In the genomic region with DNA sequence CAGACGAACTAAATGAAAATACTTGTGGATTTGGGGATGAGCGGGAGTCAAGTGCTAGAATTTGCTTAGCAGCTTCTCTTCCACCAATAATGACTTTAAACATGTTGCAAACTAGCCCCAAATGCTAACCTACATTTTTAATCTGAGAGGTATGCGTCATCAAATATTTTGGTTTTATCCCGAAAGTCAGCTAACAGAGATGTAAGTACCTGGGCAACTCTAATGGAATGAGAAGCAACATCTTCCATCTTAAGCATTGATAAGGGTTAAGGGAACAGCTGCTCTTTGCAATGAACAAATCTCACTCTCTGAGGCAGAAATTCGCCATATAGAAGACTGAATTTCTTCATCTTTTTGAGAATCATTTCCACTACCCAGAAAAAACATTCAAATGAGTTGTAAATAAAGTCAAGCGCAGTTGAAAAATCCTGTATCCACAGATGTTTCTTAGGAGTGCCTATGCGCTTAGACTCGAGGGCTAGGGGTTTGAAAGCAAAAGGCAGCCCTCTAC, we compare ENCODE assay signal across 8 cellular contexts. TPM values are rescaled to one million over a fixed set of nuclear protein-coding genes. Genes with fewer than 3 reads are reported as not detected.
DNase-seq lines count a peak whose midpoint lies in the region; ATAC-seq and TF ChIP-seq lines count a peak whose summit lies in the region.

No MANE protein-coding gene starts in this region.

- peak overlapping the region; percentile 97 for H3K27ac ChIP-seq in CD8-positive, alpha-beta T cell (ENCODE audit: low read depth, low read length)
- H3K27ac ChIP-seq in PC-9: no peak overlapping the region

- CTCF ChIA-PET in CD8-positive, alpha-beta T cell (lab: Charles Lee): interaction anchor here (1.0 to 6.9 kb wide), 6 partner anchors 9 to 568 kb away, joined by 3 to 83 read pairs (median 4); no protein-coding TSS in a partner anchor
- CTCF ChIA-PET in PC-9 (lab: Charles Lee): interaction anchor here (0.7 to 2.3 kb wide), 3 partner anchors 19 to 1394 kb away, joined by 3 to 16 read pairs (median 9); a partner anchor contains a TSS

- H3K9me2 ChIP-seq in PC-9 (ENCODE audit: insufficient read depth): no peaks in the 10 kb centered on the region

- H3K27me3 Mint-ChIP-seq in CD8-positive, alpha-beta T cell (ENCODE audit: low read depth): no peaks in the 10 kb centered on the region
- peaks cover 12% of the 10 kb centered on the region for H3K27me3 Mint-ChIP-seq in endothelial cell (ENCODE audit: unreplicated experiment)
- H3K27me3 Mint-ChIP-seq in osteocyte (ENCODE audit: unreplicated experiment): peaks cover 24% of the 10 kb centered on the region

- no peak for DNase-seq in CD8-positive, alpha-beta T cell
- peak in 1 of 2 experiments; percentile 48 for DNase-seq in PC-9
- DNase-seq in endothelial cell (ENCODE audit: low spot score): no peak
- no peak for DNase-seq in osteocyte (ENCODE audit: extremely low spot score, unreplicated experiment)
- no peak for DNase-seq in AG20443 (ENCODE audit: low spot score)
- DNase-seq in NCI-H774 (lab: John Stamatoyannopoulos, UW): no peak

- H3K4me3 Mint-ChIP-seq in CD8-positive, alpha-beta T cell: peak overlapping the region; percentile 85
- H3K4me3 Mint-ChIP-seq in endothelial cell (ENCODE audit: unreplicated experiment): peak overlapping the region; percentile 88
- H3K4me3 Mint-ChIP-seq in osteocyte (ENCODE audit: unreplicated experiment): peak overlapping the region; percentile 78

- peaks cover 53% of the 10 kb centered on the region for H3K4me1 Mint-ChIP-seq in CD8-positive, alpha-beta T cell (ENCODE audit: low read depth)
- H3K4me1 Mint-ChIP-seq in endothelial cell (ENCODE audit: unreplicated experiment) (peaks cover 34% of the 10 kb centered on the region), osteocyte (ENCODE audit: unreplicated experiment) (peaks cover 36% of the 10 kb centered on the region)

- no peaks in the 10 kb centered on the region for H3K36me3 ChIP-seq in CD8-positive, alpha-beta T cell (ENCODE audit: insufficient read depth, low read length)
- H3K36me3 ChIP-seq in PC-9 (ENCODE audit: low read depth): no peaks in the 10 kb centered on the region

- BruUV-seq in PC-9 (replicated peaks; lab: Mats Ljungman, UMichigan): no TSS peak

- peak overlapping the region; percentile 100 for H3K27ac Mint-ChIP-seq in CD8-positive, alpha-beta T cell
- H3K27ac Mint-ChIP-seq in endothelial cell (ENCODE audit: unreplicated experiment) (peak overlapping the region; percentile 94), osteocyte (ENCODE audit: unreplicated experiment) (peak overlapping the region; percentile 91)

- peak overlapping the region; percentile 68 for H2AFZ ChIP-seq in PC-9

- ATAC-seq in CD8-positive, alpha-beta T cell: no peak
- ATAC-seq in HG03095 (IDR thresholded peaks at IDR 0.05; ENCODE audit: unreplicated experiment) (no peak), GM18858 (IDR thresholded peaks at IDR 0.05; ENCODE audit: unreplicated experiment) (no peak)

- peaks cover 42% of the 10 kb centered on the region for H3K4me1 ChIP-seq in CD8-positive, alpha-beta T cell (ENCODE audit: insufficient read depth, low read length)
- peaks cover 37% of the 10 kb centered on the region for H3K4me1 ChIP-seq in PC-9 (replicated peaks; ENCODE audit: insufficient read depth)

- intact Hi-C loops in CD8-positive, alpha-beta T cell (cut with DNase I, micrococcal nuclease): loop anchor here (1.0 to 5.0 kb wide), 8 partner anchors 54 to 1524 kb away; a partner anchor contains a TSS
- intact Hi-C loops in PC-9 (cut with micrococcal nuclease; ENCODE audit: unreplicated experiment): loop anchor here (5.0 kb wide), 2 partner anchors 54 to 71 kb away; no protein-coding TSS in a partner anchor

- 0 out of 2 replicates have a peak, but pooled peaks cover 15% of the 10 kb centered on the region for H3K79me2 ChIP-seq in PC-9 (ENCODE audit: low read depth)

- H3K9me3 ChIP-seq in CD8-positive, alpha-beta T cell (ENCODE audit: low read length): no peaks in the 10 kb centered on the region
- H3K9me3 ChIP-seq in PC-9 (ENCODE audit: insufficient read depth, low read depth): no peaks in the 10 kb centered on the region

- H3K4me3 ChIP-seq in CD8-positive, alpha-beta T cell (ENCODE audit: low read depth, low read length): peak overlapping the region; percentile 36
- peak overlapping the region; percentile 52 for H3K4me3 ChIP-seq in PC-9

- POLR2A ChIA-PET in CD8-positive, alpha-beta T cell (lab: Charles Lee): interaction anchor here (0.6 to 6.1 kb wide), 18 partner anchors 8 to 1276 kb away, joined by 3 to 83 read pairs (median 4); a partner anchor contains a TSS
- POLR2A ChIA-PET in PC-9 (lab: Charles Lee; ENCODE audit: unreplicated experiment): interaction anchor here (0.7 kb wide), 2 partner anchors 172 to 365 kb away, joined by 3 to 5 read pairs; no protein-coding TSS in a partner anchor

- H4K20me1 ChIP-seq in PC-9 (ENCODE audit: insufficient read depth): no peaks in the 10 kb centered on the region; the same call in 1 of the 2 replicates

- H3K4me2 ChIP-seq in PC-9: peak overlapping the region; percentile 81

- no peaks in the 10 kb centered on the region for H3K9me3 Mint-ChIP-seq in CD8-positive, alpha-beta T cell
- H3K9me3 Mint-ChIP-seq in endothelial cell (ENCODE audit: unreplicated experiment): no peaks in the 10 kb centered on the region
- H3K9me3 Mint-ChIP-seq in osteocyte (ENCODE audit: unreplicated experiment): no peaks in the 10 kb centered on the region

- H3K36me3 Mint-ChIP-seq in CD8-positive, alpha-beta T cell: peaks cover 33% of the 10 kb centered on the region
- H3K36me3 Mint-ChIP-seq in endothelial cell (ENCODE audit: low read depth, unreplicated experiment) (peaks cover 7% of the 10 kb centered on the region), osteocyte (ENCODE audit: unreplicated experiment) (peaks cover 10% of the 10 kb centered on the region)

- H3K27me3 ChIP-seq in CD8-positive, alpha-beta T cell (ENCODE audit: insufficient read depth, low read length): no peaks in the 10 kb centered on the region
- no peaks in the 10 kb centered on the region for H3K27me3 ChIP-seq in PC-9 (ENCODE audit: insufficient read depth, low read depth)

- H3F3A ChIP-seq in PC-9 (ENCODE audit: insufficient read depth, low read depth): peaks cover 20% of the 10 kb centered on the region; the same call in 1 of the 2 replicates

- no peak for TF ChIP-seq CTCF in CD8-positive, alpha-beta T cell (IDR thresholded peaks at IDR 0.05)
- TF ChIP-seq CTCF in PC-9 (conservative IDR thresholded peaks at IDR 0.05) (no peak), endothelial cell (IDR thresholded peaks at IDR 0.05; ENCODE audit: unreplicated experiment) (no peak), osteocyte (IDR thresholded peaks at IDR 0.05) (no peak)

RNA-seq across cellular contexts. Expression of a gene that starts 0.9 kb away (rescaled TPM):
- 1,000 to 10,000 TPM; 1,051 to 1,071 TPM for total RNA-seq in CD8-positive, alpha-beta T cell
- total RNA-seq in PC-9 (2021) (56.9 and 67.5 TPM in 2 replicates), endothelial cell (ENCODE audit: unreplicated experiment) (120 TPM), osteocyte (86.0 and 96.1 TPM in 2 replicates)
